22 cellular contexts compared by ENCODE assay signal in genomic region chr6:72876256-72876655, GRCh38.
A peak's percentile ranks its signal among the peaks of the same experiment; 100 is the strongest.
DNase-seq lines count a peak whose midpoint lies in the region; ATAC-seq, FAIRE-seq and TF ChIP-seq lines count a peak whose summit lies in the region.
"Had no signal": no experiment of that assay in that cellular context is flagged by ENCODE, and none has a peak within 500 bp of the region (broad histone marks: within the 10 kb centered on the region; RNA-seq: fewer than 3 reads in every experiment).

No MANE protein-coding gene starts in this region.

- TF ChIP-seq CTCF in LNCaP clone FGC (IDR thresholded peaks at IDR 0.05; ENCODE audit: control insufficient read depth, extremely low read depth, insufficient read depth): no peak

- DNase-seq in NCI-H82 (lab: John Stamatoyannopoulos, UW) (peak; percentile 5), NCI-H82 treated with DMSO at 0.1 percent for 48 hours (lab: John Stamatoyannopoulos, UW; ENCODE audit: unreplicated experiment) (no peak), LNCaP clone FGC (ENCODE audit: low read depth) (peak; percentile 11), NCI-H774 (lab: John Stamatoyannopoulos, UW) (peak; percentile 11), medulla oblongata (ENCODE audit: extremely low spot score) (no peak), inferior parietal cortex (ENCODE audit: extremely low spot score) (no peak)
- DNase-seq: C1 segment of cervical spinal cord; Calu3; CD4-positive, alpha-beta memory T cell; COR-L47; DMS79; EL; GDM1; GM23248; H7; HCEC 1CT; HFFc6 had no signal

- H3K4me3 ChIP-seq in LNCaP clone FGC (ENCODE audit: low read depth, low read length): no peak overlapping the region
- H3K4me3 ChIP-seq: GM12878, GM23248 had no signal

- no peak for ATAC-seq in HG03039 (IDR thresholded peaks at IDR 0.05; ENCODE audit: unreplicated experiment)
- ATAC-seq: GM12878 had no signal

- FAIRE-seq in endometrium (lab: Jason Lieb, UNC): peak; percentile 31
- FAIRE-seq: GM12878, GM19239, H1 had no signal

Comparison
In these comparisons a context has a peak if more than half of its experiments do, and no peak if none do; other contexts are left out.
1. DNase-seq: peak in NCI-H82 (single experiment), LNCaP clone FGC (single experiment) and NCI-H774 (single experiment); none in NCI-H82 treated with DMSO at 0.1 percent for 48 hours (single experiment), medulla oblongata (single experiment) and inferior parietal cortex (single experiment).